Comparison of ENCODE assay signal across 1 cellular context in genomic region chr2:162058973-162059668, GRCh38.
TF ChIP-seq lines count a peak whose summit lies in the region.

No MANE protein-coding gene starts in this region.

TF ChIP-seq in GM12878, 131 proteins besides CTCF, POLR2A, EP300 and RAD21 (continued from another document):
- TF ChIP-seq, protein P1, sequence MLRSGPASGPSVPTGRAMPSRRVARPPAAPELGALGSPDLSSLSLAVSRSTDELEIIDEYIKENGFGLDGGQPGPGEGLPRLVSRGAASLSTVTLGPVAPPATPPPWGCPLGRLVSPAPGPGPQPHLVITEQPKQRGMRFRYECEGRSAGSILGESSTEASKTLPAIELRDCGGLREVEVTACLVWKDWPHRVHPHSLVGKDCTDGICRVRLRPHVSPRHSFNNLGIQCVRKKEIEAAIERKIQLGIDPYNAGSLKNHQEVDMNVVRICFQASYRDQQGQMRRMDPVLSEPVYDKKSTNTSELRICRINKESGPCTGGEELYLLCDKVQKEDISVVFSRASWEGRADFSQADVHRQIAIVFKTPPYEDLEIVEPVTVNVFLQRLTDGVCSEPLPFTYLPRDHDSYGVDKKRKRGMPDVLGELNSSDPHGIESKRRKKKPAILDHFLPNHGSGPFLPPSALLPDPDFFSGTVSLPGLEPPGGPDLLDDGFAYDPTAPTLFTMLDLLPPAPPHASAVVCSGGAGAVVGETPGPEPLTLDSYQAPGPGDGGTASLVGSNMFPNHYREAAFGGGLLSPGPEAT (IDR thresholded peaks at IDR 0.05; ENCODE audit: low read depth): peak; percentile 70
- TF ChIP-seq EZH2 (IDR thresholded peaks at IDR 0.05; ENCODE audit: borderline replicate concordance, control insufficient read depth, low read depth, low read length): no peak
